ENCODE assay signal across 8 cellular contexts in the genomic region with DNA sequence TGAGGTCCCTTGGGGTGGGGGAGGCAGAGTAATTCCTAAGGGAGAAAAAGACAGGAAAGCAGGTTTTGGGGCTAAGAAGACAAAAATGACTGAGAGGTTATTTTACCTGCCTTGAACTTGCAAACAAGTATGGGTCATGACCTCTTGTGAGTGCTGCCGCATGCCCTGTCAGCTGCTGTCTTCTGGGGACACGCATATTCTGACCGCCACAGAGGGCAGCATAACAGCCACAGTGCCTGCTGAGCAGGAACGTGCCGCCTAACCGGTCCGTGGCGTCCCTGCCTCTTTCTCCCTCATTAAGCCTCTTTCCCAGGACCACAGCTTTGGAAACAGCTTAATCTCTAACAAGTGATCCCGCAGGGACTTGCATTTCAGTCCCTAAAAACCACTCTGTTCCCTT. TPM values are rescaled to one million over a fixed set of nuclear protein-coding genes. Genes with fewer than 3 reads are reported as not detected.
DNase-seq lines count a peak whose midpoint lies in the region; ATAC-seq and TF ChIP-seq lines count a peak whose summit lies in the region.
"Had no signal": no experiment of that assay in that cellular context is flagged by ENCODE, and none has a peak within 500 bp of the region (broad histone marks: within the 10 kb centered on the region; RNA-seq: fewer than 3 reads in every experiment).

No MANE protein-coding gene starts in this region.

- no peak for DNase-seq in GM12864 (ENCODE audit: low read depth)
- peak; percentile 73 for DNase-seq in NCI-H146 (lab: John Stamatoyannopoulos, UW)
- DNase-seq in heart left ventricle, result peak in 2 of 5 donors; percentile 20 to 41
- peak; percentile 21 for DNase-seq in pons (ENCODE audit: low spot score)
- DNase-seq in NCI-H1930 (lab: John Stamatoyannopoulos, UW), result no peak
- DNase-seq in activated effector memory CD4-positive, alpha-beta T cell treated with Interleukin-2 at 50 U/mL for 16 hours, result no peak
- no peak for DNase-seq in omental fat pad (ENCODE audit: low spot score)

- WGBS in heart left ventricle, 4 donors, result 12 to 22% (median 18%) methylated on average over 9 of the region's 9 CpGs

- H3K4me3 ChIP-seq in GM12864 (ENCODE audit: low read depth, low read length), result no peak overlapping the region
- H3K4me3 ChIP-seq in heart left ventricle, result peak overlapping the region in 3 of 12 donors; percentile 26 to 44 (median 32)

- H3K36me3 ChIP-seq in heart left ventricle, result no peaks in the 10 kb centered on the region

- peaks cover 0 to 36% (median 12%) of the 10 kb centered on the region in 12 donors for H3K4me1 ChIP-seq in heart left ventricle

- ATAC-seq in heart left ventricle (peak in 3 of 4 donors; percentile 54 to 68 (median 65)), omental fat pad (ENCODE audit: low FRiP score) (no peak)

- no peak for TF ChIP-seq POLR2A in heart left ventricle (IDR thresholded peaks at IDR 0.05)

- H3K27ac ChIP-seq in heart left ventricle, result peak overlapping the region in 2 of 12 donors; percentile 20 to 52

- intact Hi-C loops in heart left ventricle (cut with DNase I), result loop anchor here (1.0 to 10.0 kb wide), 5 partner anchors 144 to 584 kb away; no protein-coding TSS in a partner anchor

- TF ChIP-seq CTCF in GM12864 (IDR thresholded peaks at IDR 0.05; ENCODE audit: low read depth, low read length, missing control alignments), result peak; percentile 21
- peak in 3 of 12 donors; percentile 10 to 33 (median 31) for TF ChIP-seq CTCF in heart left ventricle (IDR thresholded peaks at IDR 0.05)
- no peak for TF ChIP-seq CTCF in omental fat pad (IDR thresholded peaks at IDR 0.05)

- H3K9me3 ChIP-seq in heart left ventricle, result no peaks in the 10 kb centered on the region

- peaks cover 0 to 10% (median 0%) of the 10 kb centered on the region in 9 donors for H3K27me3 ChIP-seq in heart left ventricle

RNA-seq across cellular contexts. Expression of a gene that starts 51.3 kb away (rescaled TPM):
- total RNA-seq in heart left ventricle (under 1 TPM in 2 of 9 donors, not detected in 7; 0.04 to 0.34 TPM), omental fat pad (1 to 10 TPM in 1 of 4 donors, under 1 TPM in 2, not detected in 1; 0.36 to 2.2 (median 0.44) TPM)
- not detected for polyA plus RNA-seq in heart left ventricle
- total RNA-seq: bronchial epithelial cell had no signal

Comparison
In these comparisons a context has a peak if more than half of its experiments do, and no peak if none do; other contexts are left out.
1. DNase-seq: peak in NCI-H146 (single experiment) and pons (single experiment); none in GM12864 (single experiment), NCI-H1930 (0 of 2), activated effector memory CD4-positive, alpha-beta T cell treated with Interleukin-2 at 50 U/mL for 16 hours (single experiment) and omental fat pad (single experiment).